In genomic region chr4:121706595-121707021, GRCh38 we compare ENCODE assay signal across 10 cellular contexts. TPM values are rescaled to one million over a fixed set of nuclear protein-coding genes. Genes with fewer than 3 reads are reported as not detected.
DNase-seq lines count a peak whose midpoint lies in the region; ATAC-seq, FAIRE-seq and TF ChIP-seq lines count a peak whose summit lies in the region.
"Had no signal": no experiment of that assay in that cellular context is flagged by ENCODE, and none has a peak within 500 bp of the region (broad histone marks: within the 10 kb centered on the region; RNA-seq: fewer than 3 reads in every experiment).

No MANE protein-coding gene starts in this region.

- DNase-seq in IMR-90 (peak; percentile 65), GM19239 (ENCODE audit: insufficient read length, low spot score) (no peak), progenitor cell of endocrine pancreas (ENCODE audit: low spot score, unreplicated experiment) (no peak), NAMALWA (ENCODE audit: low spot score) (no peak), neural progenitor cell (ENCODE audit: low spot score) (no peak)
- DNase-seq in activated naive CD8-positive, alpha-beta T cell treated with anti-CD3 and anti-CD28 coated beads, Interleukin-2, amount 10 ng/mL, durations not matched to agents 7 days and 5 days, result no peak
- DNase-seq in stimulated activated CD4-positive, alpha-beta T cell treated with anti-CD3 and anti-CD28 coated beads, Interleukin-4, amount 100 ng/mL, for 1 hour, result peak; percentile 13

- peaks cover 3% of the 10 kb centered on the region; the same call in 1 of the 2 replicates for H3K9me1 ChIP-seq in IMR-90 (ENCODE audit: insufficient read depth, low read length)

- no peak for TF ChIP-seq POLR2A in IMR-90 (IDR thresholded peaks at IDR 0.05; ENCODE audit: low read depth, low read length)

- FAIRE-seq in GM19239 (lab: Jason Lieb, UNC), result no peak

- ATAC-seq in GM18870 (IDR thresholded peaks at IDR 0.05; ENCODE audit: unreplicated experiment), result peak; percentile 71
- ATAC-seq in IMR-90 (ENCODE audit: low read depth), result no peak
- peak; percentile 91 for ATAC-seq in activated naive CD8-positive, alpha-beta T cell treated with anti-CD3 and anti-CD28 coated beads, Interleukin-2, amount 10 ng/mL, durations not matched to agents 7 days and 5 days (ENCODE audit: low read depth)
- ATAC-seq: sciatic nerve had no signal

- H3K4me1 Mint-ChIP-seq in activated naive CD8-positive, alpha-beta T cell treated with anti-CD3 and anti-CD28 coated beads, Interleukin-2, amount 10 ng/mL, durations not matched to agents 7 days and 5 days, result peaks cover 22% of the 10 kb centered on the region
- H3K4me1 Mint-ChIP-seq in progenitor cell of endocrine pancreas (ENCODE audit: low read depth) (peaks cover 5% of the 10 kb centered on the region), neural progenitor cell (peaks cover 8% of the 10 kb centered on the region)

- no peak overlapping the region for H2BK5ac ChIP-seq in IMR-90 (ENCODE audit: low read depth, low read length, poor library complexity, severe bottlenecking)

- TF ChIP-seq CTCF in IMR-90 (conservative IDR thresholded peaks at IDR 0.05; ENCODE audit: low read depth, low read length), result no peak
- no peak for TF ChIP-seq CTCF in progenitor cell of endocrine pancreas (IDR thresholded peaks at IDR 0.05; ENCODE audit: unreplicated experiment)
- TF ChIP-seq CTCF in neural progenitor cell (IDR thresholded peaks at IDR 0.05), result no peak

- H3K18ac ChIP-seq in IMR-90 (ENCODE audit: low read depth, low read length), result peak overlapping the region; percentile 64; the same call in 1 of the 2 replicates

- CTCF ChIA-PET in IMR-90 (lab: Yijun Ruan, JAX), result no interaction called here

- intact Hi-C loops in IMR-90 (cut with micrococcal nuclease), result no loop called here

- no peaks in the 10 kb centered on the region for H3K27me3 ChIP-seq in IMR-90 (ENCODE audit: control insufficient read depth, insufficient read depth, low read length)
- no peaks in the 10 kb centered on the region for H3K27me3 ChIP-seq in neural progenitor cell

- 0 out of 2 replicates have a peak overlapping the region, but pooled peaks have one; percentile 3 for H4K91ac ChIP-seq in IMR-90 (ENCODE audit: insufficient read depth, low read depth, low read length)

- no peak overlapping the region for H4K8ac ChIP-seq in IMR-90 (ENCODE audit: low read depth in 2 of 2, low read length in 2 of 2)

- H3K9me3 ChIP-seq in IMR-90 (ENCODE audit: control insufficient read depth, insufficient read depth, low read length), result peaks cover 7% of the 10 kb centered on the region
- no peaks in the 10 kb centered on the region for H3K9me3 ChIP-seq in neural progenitor cell (ENCODE audit: low read depth)

- H2AFZ ChIP-seq in IMR-90 (replicated peaks; ENCODE audit: low read length, poor library complexity) (no peak overlapping the region), neural progenitor cell (replicated peaks) (no peak overlapping the region)

- H3K56ac ChIP-seq in IMR-90 (ENCODE audit: extremely low read depth, insufficient read depth, low read length), result no peak overlapping the region

- no peak overlapping the region for H3K14ac ChIP-seq in IMR-90 (replicated peaks; ENCODE audit: low read depth, low read length)

- H3K9ac ChIP-seq in IMR-90 (ENCODE audit: low read depth, low read length) (no peak overlapping the region), neural progenitor cell (no peak overlapping the region)

- no peaks in the 10 kb centered on the region for H3K79me1 ChIP-seq in IMR-90 (ENCODE audit: low read depth in 1 of 2, low read length in 2 of 2)

- H3K4me1 ChIP-seq in IMR-90 (ENCODE audit: control insufficient read depth, insufficient read depth, low read length) (peaks cover 5% of the 10 kb centered on the region), neural progenitor cell (peaks cover 3% of the 10 kb centered on the region)

- H3K27ac Mint-ChIP-seq in activated naive CD8-positive, alpha-beta T cell treated with anti-CD3 and anti-CD28 coated beads, Interleukin-2, amount 10 ng/mL, durations not matched to agents 7 days and 5 days, result peak overlapping the region; percentile 48
- no peak overlapping the region for H3K27ac Mint-ChIP-seq in progenitor cell of endocrine pancreas
- H3K27ac Mint-ChIP-seq in neural progenitor cell, result no peak overlapping the region

- no peak overlapping the region for H2AK5ac ChIP-seq in IMR-90 (ENCODE audit: low read depth, low read length)

- peaks cover 5% of the 10 kb centered on the region for H3F3A ChIP-seq in neural progenitor cell (ENCODE audit: low read depth)

- TF ChIP-seq RAD21 in IMR-90 (IDR thresholded peaks at IDR 0.05; ENCODE audit: low read length), result no peak

- no peak overlapping the region for H3K4ac ChIP-seq in IMR-90 (ENCODE audit: low read depth, low read length)

- H3K4me3 ChIP-seq in IMR-90 (ENCODE audit: insufficient read depth, low read depth, low read length), result no peak overlapping the region
- H3K4me3 ChIP-seq in neural progenitor cell, result no peak overlapping the region

- POLR2A ChIA-PET in IMR-90 (lab: Charles Lee; ENCODE audit: unreplicated experiment), result interaction anchor here (0.6 kb wide), 1 partner anchor 10 kb away, joined by 3 read pairs; the partner anchor contains the start of gene ANXA5
- POLR2A ChIA-PET in activated naive CD8-positive, alpha-beta T cell treated with anti-CD3 and anti-CD28 coated beads, Interleukin-2, amount 10 ng/mL, durations not matched to agents 7 days and 5 days (lab: Charles Lee), result interaction anchor here (0.6 to 1.1 kb wide), 2 partner anchors 10 to 95 kb away, joined by 3 to 4 read pairs; partner anchors contain the start of gene ANXA5

- H3K9me3 Mint-ChIP-seq in activated naive CD8-positive, alpha-beta T cell treated with anti-CD3 and anti-CD28 coated beads, Interleukin-2, amount 10 ng/mL, durations not matched to agents 7 days and 5 days, result no peaks in the 10 kb centered on the region
- no peaks in the 10 kb centered on the region for H3K9me3 Mint-ChIP-seq in progenitor cell of endocrine pancreas (ENCODE audit: low read depth)
- H3K9me3 Mint-ChIP-seq in neural progenitor cell, result peaks cover 8% of the 10 kb centered on the region

- H3K36me3 Mint-ChIP-seq in activated naive CD8-positive, alpha-beta T cell treated with anti-CD3 and anti-CD28 coated beads, Interleukin-2, amount 10 ng/mL, durations not matched to agents 7 days and 5 days, result no peaks in the 10 kb centered on the region
- no peaks in the 10 kb centered on the region for H3K36me3 Mint-ChIP-seq in progenitor cell of endocrine pancreas (ENCODE audit: insufficient read depth)
- no peaks in the 10 kb centered on the region for H3K36me3 Mint-ChIP-seq in neural progenitor cell

- dilution Hi-C loops in IMR-90 (cut with HindIII; ENCODE audit: low sequenced_read_pairs, unreplicated experiment), result no loop called here

- no TSS peak for BruUV-seq in IMR-90 (replicated peaks; lab: Mats Ljungman, UMichigan)

- peak overlapping the region; percentile 33 for H3K4me3 Mint-ChIP-seq in activated naive CD8-positive, alpha-beta T cell treated with anti-CD3 and anti-CD28 coated beads, Interleukin-2, amount 10 ng/mL, durations not matched to agents 7 days and 5 days
- H3K4me3 Mint-ChIP-seq in progenitor cell of endocrine pancreas (ENCODE audit: low read depth) (no peak overlapping the region), neural progenitor cell (no peak overlapping the region)

- H2AK9ac ChIP-seq in IMR-90 (replicated peaks; ENCODE audit: low read depth, low read length, poor library complexity), result peak overlapping the region; percentile 11

- no peak overlapping the region; the same call in 2 of the 3 replicates for H2BK15ac ChIP-seq in IMR-90 (ENCODE audit: low read depth, low read length)

- H3K27me3 Mint-ChIP-seq in activated naive CD8-positive, alpha-beta T cell treated with anti-CD3 and anti-CD28 coated beads, Interleukin-2, amount 10 ng/mL, durations not matched to agents 7 days and 5 days, result peaks cover 35% of the 10 kb centered on the region
- H3K27me3 Mint-ChIP-seq in progenitor cell of endocrine pancreas (peaks cover 8% of the 10 kb centered on the region), neural progenitor cell (ENCODE audit: insufficient read depth, low read depth) (peaks cover 4% of the 10 kb centered on the region)

- no peaks in the 10 kb centered on the region for H4K20me1 ChIP-seq in IMR-90 (ENCODE audit: insufficient read depth, low read length)
- no peaks in the 10 kb centered on the region for H4K20me1 ChIP-seq in neural progenitor cell (ENCODE audit: low read depth)

- H2BK120ac ChIP-seq in IMR-90 (ENCODE audit: low read depth, low read length), result no peak overlapping the region

- no peak overlapping the region; the same call in 1 of the 2 replicates for H3K23ac ChIP-seq in IMR-90 (ENCODE audit: low read depth, low read length)

- WGBS in IMR-90 (ENCODE audit: extremely low coverage in 2 of 2, insufficient read length in 1 of 2), 2 experiments, result 96% methylated on average over 3 of the region's 4 CpGs; no CpG with 5 or more reads in 1 of the 2 experiments

- in situ Hi-C loops in IMR-90 (cut with MboI; ENCODE audit: low sequenced_read_pairs), result no loop called here

- H3K4me2 ChIP-seq in IMR-90 (ENCODE audit: low read depth, low read length) (peak overlapping the region; percentile 16; the same call in 1 of the 2 replicates), neural progenitor cell (no peak overlapping the region)

- H3K27ac ChIP-seq in IMR-90 (ENCODE audit: insufficient read depth, low read length) (no peak overlapping the region), neural progenitor cell (no peak overlapping the region)
- H3K27ac ChIP-seq: VCaP had no signal

- H3K79me2 ChIP-seq in neural progenitor cell (ENCODE audit: low read depth), result no peaks in the 10 kb centered on the region

- H2BK20ac ChIP-seq in IMR-90 (ENCODE audit: low read depth, low read length), result 0 out of 2 replicates have a peak overlapping the region, but pooled peaks have one; percentile 34

- H3K36me3 ChIP-seq in IMR-90 (ENCODE audit: control insufficient read depth, insufficient read depth, low read length) (no peaks in the 10 kb centered on the region), neural progenitor cell (no peaks in the 10 kb centered on the region)

- H4K5ac ChIP-seq in IMR-90 (ENCODE audit: low read depth, low read length), result no peak overlapping the region; the same call in 1 of the 2 replicates

RNA-seq across cellular contexts. Expression of gene ANXA5, which starts 9.8 kb away (rescaled TPM):
- total RNA-seq in IMR-90 (2012; rRNA removed) (780 and 1,163 TPM in 2 replicates), progenitor cell of endocrine pancreas (203 and 208 TPM in 2 replicates), neural progenitor cell (ENCODE audit: low replicate concordance) (153 and 216 TPM in 2 replicates)
- polyA plus RNA-seq in IMR-90 (2012; rRNA removed), result 1,191 and 1,448 TPM in 2 replicates
- polyA plus RNA-seq in IMR-90 (2012; cell fraction: cytosol; rRNA removed), result 601 and 625 TPM in 2 replicates
- polyA plus RNA-seq in IMR-90 (2012; cell fraction: nucleus; rRNA removed; ENCODE audit: low replicate concordance), result 243 and 845 TPM in 2 replicates
- total RNA-seq in activated naive CD8-positive, alpha-beta T cell treated with anti-CD3 and anti-CD28 coated beads, Interleukin-2, amount 10 ng/mL, durations not matched to agents 7 days and 5 days, result 100 to 1,000 TPM; 104 to 111 TPM

RNA-seq across cellular contexts. Expression of gene SMIM43, which starts 58.4 kb away (rescaled TPM):
- 1.4 TPM in 2 replicates for total RNA-seq in IMR-90 (2012; rRNA removed)
- polyA plus RNA-seq in IMR-90 (2012; rRNA removed), result 2.0 and 2.8 TPM in 2 replicates
- polyA plus RNA-seq in IMR-90 (2012; cell fraction: cytosol; rRNA removed), result 0.68 and 0.71 TPM in 2 replicates
- 1.1 and 4.1 TPM in 2 replicates for polyA plus RNA-seq in IMR-90 (2012; cell fraction: nucleus; rRNA removed; ENCODE audit: low replicate concordance)
- not detected for total RNA-seq in activated naive CD8-positive, alpha-beta T cell treated with anti-CD3 and anti-CD28 coated beads, Interleukin-2, amount 10 ng/mL, durations not matched to agents 7 days and 5 days
- not detected in 2 replicates for total RNA-seq in progenitor cell of endocrine pancreas
- total RNA-seq in neural progenitor cell (ENCODE audit: low replicate concordance), result 0.06 TPM in 1 of 2 replicates, not detected in the other

Comparison
In these comparisons a context has a peak if more than half of its experiments do, and no peak if none do; other contexts are left out.
1. DNase-seq: peak in IMR-90 (single experiment) and stimulated activated CD4-positive, alpha-beta T cell treated with anti-CD3 and anti-CD28 coated beads, Interleukin-4, amount 100 ng/mL, for 1 hour (single experiment); none in activated naive CD8-positive, alpha-beta T cell treated with anti-CD3 and anti-CD28 coated beads, Interleukin-2, amount 10 ng/mL, durations not matched to agents 7 days and 5 days (single experiment), GM19239 (single experiment), progenitor cell of endocrine pancreas (single experiment), NAMALWA (single experiment) and neural progenitor cell (single experiment).